ENCODE assay signal across 8 cellular contexts in genomic region chr5:67003906-67004729, GRCh38.
DNase-seq lines count a peak whose midpoint lies in the region; ATAC-seq and TF ChIP-seq lines count a peak whose summit lies in the region.

No MANE protein-coding gene starts in this region.

- POLR2A ChIA-PET in CD8-positive, alpha-beta memory T cell (lab: Charles Lee) = interaction anchor here (0.6 to 1.4 kb wide), 7 partner anchors 11 to 1708 kb away, joined by 3 to 5 read pairs (median 4); partner anchors contain the start of gene PIK3R1

- TF ChIP-seq POLR2A in NB4 (IDR thresholded peaks at IDR 0.05; ENCODE audit: extremely low read depth, insufficient read length) = no peak
- TF ChIP-seq POLR2A in ovary (IDR thresholded peaks at IDR 0.05) = no peak
- no peak for TF ChIP-seq POLR2A in testis (IDR thresholded peaks at IDR 0.05)

- peak; percentile 81 for ATAC-seq in activated naive CD8-positive, alpha-beta T cell treated with anti-CD3 and anti-CD28 coated beads, Interleukin-2, amount 50 U/mL, for 24 hours

- DNase-seq in CD8-positive, alpha-beta memory T cell = peak; percentile 75 to 92 (median 85)
- DNase-seq in GM23248 (peak; percentile 80), NB4 (ENCODE audit: low read depth) (peak; percentile 52), SW480 (ENCODE audit: low spot score) (peak; percentile 95), cardiac muscle cell (ENCODE audit: low read depth in 1 of 2, low spot score in 1 of 2) (peak; percentile 95 to 96), ovary (peak; percentile 79 to 86 (median 80)), testis (peak; percentile 92)
- peak; percentile 85 for DNase-seq in activated naive CD8-positive, alpha-beta T cell treated with anti-CD3 and anti-CD28 coated beads, Interleukin-2, amount 50 U/mL, for 24 hours

- no peaks in the 10 kb centered on the region for H3K9me3 Mint-ChIP-seq in CD8-positive, alpha-beta memory T cell
- no peaks in the 10 kb centered on the region for H3K9me3 Mint-ChIP-seq in activated naive CD8-positive, alpha-beta T cell treated with anti-CD3 and anti-CD28 coated beads, Interleukin-2, amount 50 U/mL, for 24 hours

- H3K79me2 ChIP-seq in GM23248 (ENCODE audit: insufficient read depth) = peaks cover 36% of the 10 kb centered on the region

- H3K4me1 ChIP-seq in CD8-positive, alpha-beta memory T cell (ENCODE audit: insufficient read depth, low read length) = peaks cover 18% of the 10 kb centered on the region
- H3K4me1 ChIP-seq in GM23248 (ENCODE audit: insufficient read depth) = peaks cover 15% of the 10 kb centered on the region
- H3K4me1 ChIP-seq in cardiac muscle cell (ENCODE audit: low read depth) = peaks cover 39% of the 10 kb centered on the region
- H3K4me1 ChIP-seq in ovary (ENCODE audit: insufficient read depth) = peaks cover 5% of the 10 kb centered on the region
- peaks cover 5% of the 10 kb centered on the region for H3K4me1 ChIP-seq in testis

- TF ChIP-seq CTCF in NB4 (IDR thresholded peaks at IDR 0.05; ENCODE audit: low read depth, low read length) (no peak), cardiac muscle cell (IDR thresholded peaks at IDR 0.05; ENCODE audit: low read depth, low read length) (no peak), ovary (IDR thresholded peaks at IDR 0.05) (no peak), testis (IDR thresholded peaks at IDR 0.05) (no peak)

- CTCF ChIA-PET in CD8-positive, alpha-beta memory T cell (lab: Charles Lee) = interaction anchor here (0.9 to 2.8 kb wide), 4 partner anchors 11 to 156 kb away, joined by 3 to 15 read pairs (median 4); no protein-coding TSS in a partner anchor

- 1 to 2% methylated on average over 44 to 54 of the region's 54 CpGs for WGBS in GM23248 (ENCODE audit: low coverage in 1 of 2, low lambda C conversion rate in 2 of 2, missing lambda C conversion rate in 2 of 2), 2 experiments
- WGBS in ovary, 3 donors = 0 to 1% (median 1%) methylated on average over 42 to 54 of the region's 54 CpGs
- 0 to 1% methylated on average over 34 to 51 of the region's 54 CpGs for WGBS in testis, 2 donors

- intact Hi-C loops in ovary (cut with DNase I) = no loop called here
- intact Hi-C loops in testis (cut with DNase I; ENCODE audit: low total_unique reads) = no loop called here

- peak overlapping the region; percentile 74 for H3K9ac ChIP-seq in GM23248

- H4K20me1 ChIP-seq in GM23248 (ENCODE audit: insufficient read depth) = no peaks in the 10 kb centered on the region

- H3K36me3 Mint-ChIP-seq in CD8-positive, alpha-beta memory T cell = peaks cover 0 to 4% (median 1%) of the 10 kb centered on the region in 3 donors
- H3K36me3 Mint-ChIP-seq in activated naive CD8-positive, alpha-beta T cell treated with anti-CD3 and anti-CD28 coated beads, Interleukin-2, amount 50 U/mL, for 24 hours (ENCODE audit: low read depth) = no peaks in the 10 kb centered on the region

- H3K4me3 ChIP-seq in CD8-positive, alpha-beta memory T cell (ENCODE audit: low read length) = peak overlapping the region; percentile 52
- H3K4me3 ChIP-seq in GM23248 (peak overlapping the region; percentile 83), NB4 (ENCODE audit: low read depth, low read length) (no peak overlapping the region), cardiac muscle cell (peak overlapping the region; percentile 78), ovary (peak overlapping the region; percentile 61), testis (peak overlapping the region; percentile 60 to 64)

- H3K27me3 Mint-ChIP-seq in CD8-positive, alpha-beta memory T cell = peaks cover 0 to 3% of the 10 kb centered on the region in 2 donors
- no peaks in the 10 kb centered on the region for H3K27me3 Mint-ChIP-seq in activated naive CD8-positive, alpha-beta T cell treated with anti-CD3 and anti-CD28 coated beads, Interleukin-2, amount 50 U/mL, for 24 hours

- H3K9me3 ChIP-seq in CD8-positive, alpha-beta memory T cell (ENCODE audit: low read length) = no peaks in the 10 kb centered on the region
- no peaks in the 10 kb centered on the region for H3K9me3 ChIP-seq in GM23248 (ENCODE audit: low read depth)
- H3K9me3 ChIP-seq in cardiac muscle cell (ENCODE audit: low read depth) = no peaks in the 10 kb centered on the region
- no peaks in the 10 kb centered on the region for H3K9me3 ChIP-seq in ovary
- no peaks in the 10 kb centered on the region for H3K9me3 ChIP-seq in testis

- H3K36me3 ChIP-seq in CD8-positive, alpha-beta memory T cell (ENCODE audit: insufficient read depth, low read length) = no peaks in the 10 kb centered on the region
- H3K36me3 ChIP-seq in GM23248 (ENCODE audit: low read depth) (no peaks in the 10 kb centered on the region), cardiac muscle cell (no peaks in the 10 kb centered on the region), ovary (no peaks in the 10 kb centered on the region), testis (ENCODE audit: low read depth, missing control alignments) (no peaks in the 10 kb centered on the region)

- H3K27ac Mint-ChIP-seq in CD8-positive, alpha-beta memory T cell = peak overlapping the region; percentile 83 to 98 (median 96)
- H3K27ac Mint-ChIP-seq in activated naive CD8-positive, alpha-beta T cell treated with anti-CD3 and anti-CD28 coated beads, Interleukin-2, amount 50 U/mL, for 24 hours = peak overlapping the region; percentile 93

- in situ Hi-C loops in GM23248 (cut with MboI) = no loop called here

- H3K27ac ChIP-seq in CD8-positive, alpha-beta memory T cell (ENCODE audit: low read depth, low read length) = peak overlapping the region; percentile 54
- H3K27ac ChIP-seq in GM23248 (peak overlapping the region; percentile 39), cardiac muscle cell (peak overlapping the region; percentile 98), ovary (peak overlapping the region; percentile 56 to 69), testis (peak overlapping the region; percentile 69 to 85)

- peaks cover 23% of the 10 kb centered on the region for H3F3A ChIP-seq in GM23248 (ENCODE audit: insufficient read depth)

- peak overlapping the region; percentile 90 for H3K4me2 ChIP-seq in GM23248 (ENCODE audit: unreplicated experiment)

- no peaks in the 10 kb centered on the region for H3K9me2 ChIP-seq in GM23248 (ENCODE audit: insufficient read depth)

- H3K4me3 Mint-ChIP-seq in CD8-positive, alpha-beta memory T cell = peak overlapping the region; percentile 87 to 96 (median 91)
- peak overlapping the region; percentile 93 for H3K4me3 Mint-ChIP-seq in activated naive CD8-positive, alpha-beta T cell treated with anti-CD3 and anti-CD28 coated beads, Interleukin-2, amount 50 U/mL, for 24 hours

- H3K27me3 ChIP-seq in CD8-positive, alpha-beta memory T cell (ENCODE audit: insufficient read depth, low read length, poor library complexity, severe bottlenecking) = no peaks in the 10 kb centered on the region
- H3K27me3 ChIP-seq in GM23248 (replicated peaks; ENCODE audit: insufficient read depth) (no peaks in the 10 kb centered on the region), cardiac muscle cell (no peaks in the 10 kb centered on the region), ovary (no peaks in the 10 kb centered on the region), testis (no peaks in the 10 kb centered on the region)

- no peak for TF ChIP-seq EP300 in ovary (IDR thresholded peaks at IDR 0.05)

- H3K4me1 Mint-ChIP-seq in CD8-positive, alpha-beta memory T cell = peaks cover 41 to 56% (median 52%) of the 10 kb centered on the region in 3 donors
- H3K4me1 Mint-ChIP-seq in activated naive CD8-positive, alpha-beta T cell treated with anti-CD3 and anti-CD28 coated beads, Interleukin-2, amount 50 U/mL, for 24 hours = peaks cover 68% of the 10 kb centered on the region

- H2AFZ ChIP-seq in GM23248 = peak overlapping the region; percentile 96

Comparison
In these comparisons a context has a peak if more than half of its experiments do, and no peak if none do; other contexts are left out.
1. H3K27ac ChIP-seq: peak in every context shown above with its lines; median percentile 98 in cardiac muscle cell; 77 in testis; 62 in ovary; 54 in CD8-positive, alpha-beta memory T cell; 39 in GM23248.